In the genomic region with DNA sequence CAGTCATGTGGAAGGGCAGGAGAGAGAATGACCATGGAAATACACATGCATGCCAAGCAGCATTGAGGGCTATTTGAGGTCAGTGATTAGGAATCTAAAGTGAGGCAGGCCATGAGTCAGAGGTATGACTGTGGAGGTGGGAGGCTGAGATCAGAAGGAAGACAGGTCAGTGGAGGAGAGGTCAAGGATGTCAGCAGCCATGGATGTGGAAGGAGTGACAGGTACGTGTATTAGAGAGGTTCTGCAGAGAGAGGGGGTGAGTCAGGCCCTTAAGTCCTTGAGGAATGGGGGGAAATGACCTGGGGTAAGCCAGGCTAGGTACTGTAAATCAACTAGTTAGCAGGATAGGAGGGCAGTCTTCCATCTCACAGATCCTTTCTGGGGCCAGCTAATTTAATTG, we compare ENCODE assay signal across 1 cellular context.
A peak's percentile ranks its signal among the peaks of the same experiment; 100 is the strongest.
TF ChIP-seq lines count a peak whose summit lies in the region.

No MANE protein-coding gene starts in this region.

TF ChIP-seq in K562, 482 proteins besides CTCF, POLR2A, EP300 and RAD21 (continued from another document and continues in another):
- TF ChIP-seq UBTF (IDR thresholded peaks at IDR 0.05; ENCODE audit: borderline replicate concordance in 1 of 2, low read depth in 2 of 2, low read length in 2 of 2) = no peak
- no peak for TF ChIP-seq CBFB (CRISPR knock-in tag; IDR thresholded peaks at IDR 0.05)
- no peak for TF ChIP-seq MED1 (CRISPR knock-in tag; IDR thresholded peaks at IDR 0.05; ENCODE audit: borderline replicate concordance)
- TF ChIP-seq POLR2G (IDR thresholded peaks at IDR 0.05; ENCODE audit: low read depth, low read length) = no peak
- TF ChIP-seq SIN3B (IDR thresholded peaks at IDR 0.05; ENCODE audit: low read depth) = no peak
- TF ChIP-seq MTA1 (IDR thresholded peaks at IDR 0.05; ENCODE audit: borderline replicate concordance) = peak; percentile 47; the same call in 1 of the 2 replicates
- TF ChIP-seq PKNOX1 (IDR thresholded peaks at IDR 0.05) = peak; percentile 77
- peak; percentile 80 for TF ChIP-seq EGR1 (conservative IDR thresholded peaks at IDR 0.05)
- TF ChIP-seq GMEB1 (CRISPR knock-in tag; IDR thresholded peaks at IDR 0.05) = no peak
- TF ChIP-seq TRIM24 (IDR thresholded peaks at IDR 0.05) = peak; percentile 60 to 70
- TF ChIP-seq ZNF740 (CRISPR knock-in tag; IDR thresholded peaks at IDR 0.05) = no peak
- TF ChIP-seq ZNF740 (tag; IDR thresholded peaks at IDR 0.05) = no peak
- TF ChIP-seq HDAC3 (IDR thresholded peaks at IDR 0.05; ENCODE audit: borderline replicate concordance, partially characterized antibody) = no peak
- TF ChIP-seq, protein P1, sequence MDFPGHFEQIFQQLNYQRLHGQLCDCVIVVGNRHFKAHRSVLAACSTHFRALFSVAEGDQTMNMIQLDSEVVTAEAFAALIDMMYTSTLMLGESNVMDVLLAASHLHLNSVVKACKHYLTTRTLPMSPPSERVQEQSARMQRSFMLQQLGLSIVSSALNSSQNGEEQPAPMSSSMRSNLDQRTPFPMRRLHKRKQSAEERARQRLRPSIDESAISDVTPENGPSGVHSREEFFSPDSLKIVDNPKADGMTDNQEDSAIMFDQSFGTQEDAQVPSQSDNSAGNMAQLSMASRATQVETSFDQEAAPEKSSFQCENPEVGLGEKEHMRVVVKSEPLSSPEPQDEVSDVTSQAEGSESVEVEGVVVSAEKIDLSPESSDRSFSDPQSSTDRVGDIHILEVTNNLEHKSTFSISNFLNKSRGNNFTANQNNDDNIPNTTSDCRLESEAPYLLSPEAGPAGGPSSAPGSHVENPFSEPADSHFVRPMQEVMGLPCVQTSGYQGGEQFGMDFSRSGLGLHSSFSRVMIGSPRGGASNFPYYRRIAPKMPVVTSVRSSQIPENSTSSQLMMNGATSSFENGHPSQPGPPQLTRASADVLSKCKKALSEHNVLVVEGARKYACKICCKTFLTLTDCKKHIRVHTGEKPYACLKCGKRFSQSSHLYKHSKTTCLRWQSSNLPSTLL (IDR thresholded peaks at IDR 0.05) = no peak
- TF ChIP-seq, protein P2, sequence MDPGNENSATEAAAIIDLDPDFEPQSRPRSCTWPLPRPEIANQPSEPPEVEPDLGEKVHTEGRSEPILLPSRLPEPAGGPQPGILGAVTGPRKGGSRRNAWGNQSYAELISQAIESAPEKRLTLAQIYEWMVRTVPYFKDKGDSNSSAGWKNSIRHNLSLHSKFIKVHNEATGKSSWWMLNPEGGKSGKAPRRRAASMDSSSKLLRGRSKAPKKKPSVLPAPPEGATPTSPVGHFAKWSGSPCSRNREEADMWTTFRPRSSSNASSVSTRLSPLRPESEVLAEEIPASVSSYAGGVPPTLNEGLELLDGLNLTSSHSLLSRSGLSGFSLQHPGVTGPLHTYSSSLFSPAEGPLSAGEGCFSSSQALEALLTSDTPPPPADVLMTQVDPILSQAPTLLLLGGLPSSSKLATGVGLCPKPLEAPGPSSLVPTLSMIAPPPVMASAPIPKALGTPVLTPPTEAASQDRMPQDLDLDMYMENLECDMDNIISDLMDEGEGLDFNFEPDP (CRISPR knock-in tag; IDR thresholded peaks at IDR 0.05) = no peak
- TF ChIP-seq CREB1 (IDR thresholded peaks at IDR 0.05) = no peak
- peak; percentile 44; the same call in 1 of the 2 replicates for TF ChIP-seq CREB1 (CRISPR knock-in tag; IDR thresholded peaks at IDR 0.05)
- TF ChIP-seq ZNF76 (CRISPR knock-in tag; IDR thresholded peaks at IDR 0.05; ENCODE audit: borderline replicate concordance) = no peak
- no peak for TF ChIP-seq ZNF274 (IDR thresholded peaks at IDR 0.05; ENCODE audit: borderline replicate concordance, low read depth, low read length)
- TF ChIP-seq, protein P3, sequence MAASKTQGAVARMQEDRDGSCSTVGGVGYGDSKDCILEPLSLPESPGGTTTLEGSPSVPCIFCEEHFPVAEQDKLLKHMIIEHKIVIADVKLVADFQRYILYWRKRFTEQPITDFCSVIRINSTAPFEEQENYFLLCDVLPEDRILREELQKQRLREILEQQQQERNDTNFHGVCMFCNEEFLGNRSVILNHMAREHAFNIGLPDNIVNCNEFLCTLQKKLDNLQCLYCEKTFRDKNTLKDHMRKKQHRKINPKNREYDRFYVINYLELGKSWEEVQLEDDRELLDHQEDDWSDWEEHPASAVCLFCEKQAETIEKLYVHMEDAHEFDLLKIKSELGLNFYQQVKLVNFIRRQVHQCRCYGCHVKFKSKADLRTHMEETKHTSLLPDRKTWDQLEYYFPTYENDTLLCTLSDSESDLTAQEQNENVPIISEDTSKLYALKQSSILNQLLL (CRISPR knock-in tag; IDR thresholded peaks at IDR 0.05; ENCODE audit: borderline replicate concordance) = no peak
- no peak for TF ChIP-seq ZFP1 (CRISPR knock-in tag; IDR thresholded peaks at IDR 0.05)
- TF ChIP-seq POLR3A (IDR thresholded peaks at IDR 0.05; ENCODE audit: borderline replicate concordance, extremely low read depth, insufficient read depth, insufficient read length) = no peak
- TF ChIP-seq ZNF408 (CRISPR knock-in tag; IDR thresholded peaks at IDR 0.05; ENCODE audit: low read depth) = no peak
- no peak for TF ChIP-seq ZNF140 (CRISPR knock-in tag; IDR thresholded peaks at IDR 0.05)
- no peak for TF ChIP-seq RBM17 (IDR thresholded peaks at IDR 0.05; ENCODE audit: borderline replicate concordance, low read depth, low read length)
- no peak for TF ChIP-seq NFXL1 (CRISPR knock-in tag; IDR thresholded peaks at IDR 0.05)
- TF ChIP-seq SAFB2 (IDR thresholded peaks at IDR 0.05; ENCODE audit: borderline replicate concordance, low read depth, low read length, severe bottlenecking) = no peak
- TF ChIP-seq SLC30A9 (CRISPR knock-in tag; IDR thresholded peaks at IDR 0.05) = no peak
- TF ChIP-seq MAFK (IDR thresholded peaks at IDR 0.05; ENCODE audit: low read length) = 0 out of 2 replicates have a peak, but pooled peaks have one; percentile 16
- TF ChIP-seq GTF2A2 (tag; IDR thresholded peaks at IDR 0.05) = no peak
- TF ChIP-seq SREBF2 (CRISPR knock-in tag; IDR thresholded peaks at IDR 0.05) = no peak
- TF ChIP-seq TAL1 (IDR thresholded peaks at IDR 0.05) = peak; percentile 29; the same call in 1 of the 2 replicates
- peak in 1 of 2 experiments; percentile 58; a peak in 2 of 4 replicates for TF ChIP-seq TBL1XR1 (IDR thresholded peaks at IDR 0.05; ENCODE audit: low read length in 2 of 2)
- 0 out of 2 replicates have a peak, but pooled peaks have one; percentile 40 for TF ChIP-seq HDGF (IDR thresholded peaks at IDR 0.05)
- no peak for TF ChIP-seq ARNT (IDR thresholded peaks at IDR 0.05)
- TF ChIP-seq FOS (IDR thresholded peaks at IDR 0.05; ENCODE audit: extremely low read depth, insufficient read length) = peak; percentile 42
- TF ChIP-seq HDAC2 (IDR thresholded peaks at IDR 0.05) = peak; percentile 53; the same call in 1 of the 2 replicates
- no peak for TF ChIP-seq ZNF124 (CRISPR knock-in tag; IDR thresholded peaks at IDR 0.05)
- TF ChIP-seq NR2C2 (CRISPR knock-in tag; IDR thresholded peaks at IDR 0.05) = no peak
- peak; percentile 78 for TF ChIP-seq NR2C2 (tag; IDR thresholded peaks at IDR 0.05)
- TF ChIP-seq THAP7 (CRISPR knock-in tag; IDR thresholded peaks at IDR 0.05) = no peak
- peak; percentile 83 for TF ChIP-seq ARID1B (IDR thresholded peaks at IDR 0.05)
- no peak for TF ChIP-seq ZNF780A (CRISPR knock-in tag; IDR thresholded peaks at IDR 0.05)
- TF ChIP-seq ELF4 (CRISPR knock-in tag; IDR thresholded peaks at IDR 0.05) = 0 out of 2 replicates have a peak, but pooled peaks have one; percentile 18
- 0 out of 2 replicates have a peak, but pooled peaks have one; percentile 0 for TF ChIP-seq TEAD2 (tag; IDR thresholded peaks at IDR 0.05)
- TF ChIP-seq ZC3H8 (IDR thresholded peaks at IDR 0.05) = no peak
- no peak for TF ChIP-seq ZKSCAN8 (CRISPR knock-in tag; IDR thresholded peaks at IDR 0.05)
- no peak for TF ChIP-seq ZNF23 (CRISPR knock-in tag; IDR thresholded peaks at IDR 0.05)
- TF ChIP-seq TOE1 (IDR thresholded peaks at IDR 0.05; ENCODE audit: borderline replicate concordance) = peak; percentile 37; the same call in 1 of the 2 replicates
- TF ChIP-seq TOE1 (CRISPR knock-in tag; IDR thresholded peaks at IDR 0.05; ENCODE audit: borderline replicate concordance, low read depth) = no peak
- TF ChIP-seq HMG20A (CRISPR knock-in tag; conservative IDR thresholded peaks at IDR 0.05) = no peak
- no peak for TF ChIP-seq RFX5 (IDR thresholded peaks at IDR 0.05; ENCODE audit: low read depth, low read length)
- TF ChIP-seq RUNX1 (IDR thresholded peaks at IDR 0.05; ENCODE audit: low read depth) = no peak
- TF ChIP-seq, protein P4, sequence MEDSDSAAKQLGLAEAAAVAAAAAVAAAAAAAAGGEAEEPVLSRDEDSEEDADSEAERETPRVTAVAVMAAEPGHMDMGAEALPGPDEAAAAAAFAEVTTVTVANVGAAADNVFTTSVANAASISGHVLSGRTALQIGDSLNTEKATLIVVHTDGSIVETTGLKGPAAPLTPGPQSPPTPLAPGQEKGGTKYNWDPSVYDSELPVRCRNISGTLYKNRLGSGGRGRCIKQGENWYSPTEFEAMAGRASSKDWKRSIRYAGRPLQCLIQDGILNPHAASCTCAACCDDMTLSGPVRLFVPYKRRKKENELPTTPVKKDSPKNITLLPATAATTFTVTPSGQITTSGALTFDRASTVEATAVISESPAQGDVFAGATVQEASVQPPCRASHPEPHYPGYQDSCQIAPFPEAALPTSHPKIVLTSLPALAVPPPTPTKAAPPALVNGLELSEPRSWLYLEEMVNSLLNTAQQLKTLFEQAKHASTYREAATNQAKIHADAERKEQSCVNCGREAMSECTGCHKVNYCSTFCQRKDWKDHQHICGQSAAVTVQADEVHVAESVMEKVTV (CRISPR knock-in tag; IDR thresholded peaks at IDR 0.05) = no peak
- peak; percentile 74; the same call in 1 of the 2 replicates for TF ChIP-seq HMBOX1 (IDR thresholded peaks at IDR 0.05)
- TF ChIP-seq CCAR2 (IDR thresholded peaks at IDR 0.05; ENCODE audit: low read depth, low read length) = no peak
- peak; percentile 54 for TF ChIP-seq MEIS2 (IDR thresholded peaks at IDR 0.05; ENCODE audit: partially characterized antibody)
- TF ChIP-seq ATF7 (IDR thresholded peaks at IDR 0.05) = peak; percentile 19; the same call in 1 of the 2 replicates
- TF ChIP-seq ESRRA (IDR thresholded peaks at IDR 0.05; ENCODE audit: borderline replicate concordance, low read depth) = peak; percentile 60; the same call in 1 of the 2 replicates
- TF ChIP-seq EHMT2 (IDR thresholded peaks at IDR 0.05) = peak; percentile 22; the same call in 1 of the 2 replicates
